In genomic region chr1:22052115-22053017, GRCh38 we compare ENCODE assay signal across 8 cellular contexts. TPM values are rescaled to one million over a fixed set of nuclear protein-coding genes. Genes with fewer than 3 reads are reported as not detected.
A peak's percentile ranks its signal among the peaks of the same experiment; 100 is the strongest.
DNase-seq lines count a peak whose midpoint lies in the region; ATAC-seq and TF ChIP-seq lines count a peak whose summit lies in the region.

CDC42 (plus strand) TSS chr1:22052709; CDS start chr1:22078479, 25,770 bp downstream.

- H3K79me2 ChIP-seq in parathyroid adenoma: peaks cover 11% of the 10 kb centered on the region

- H3K4me1 ChIP-seq in parathyroid adenoma (peaks cover 5% of the 10 kb centered on the region), tibial artery (peaks cover 0 to 39% (median 32%) of the 10 kb centered on the region in 4 donors)

- ATAC-seq in HG02759 (IDR thresholded peaks at IDR 0.05; ENCODE audit: unreplicated experiment) (peak; percentile 88), Right ventricle myocardium inferior (peak; percentile 98)

- H3K9me3 ChIP-seq in parathyroid adenoma (ENCODE audit: control insufficient read depth, low read length) (no peaks in the 10 kb centered on the region), tibial artery (no peaks in the 10 kb centered on the region)

- H3K27me3 ChIP-seq in parathyroid adenoma (ENCODE audit: control insufficient read depth, insufficient read depth, low read length): no peaks in the 10 kb centered on the region
- H3K27me3 ChIP-seq in tibial artery: no peaks in the 10 kb centered on the region

- intact Hi-C loops in Right ventricle myocardium inferior (cut with DNase I): no loop called here
- intact Hi-C loops in tibial artery (cut with DNase I; ENCODE audit: low total_unique reads): no loop called here

- peak within 1 kb of the TSS; percentile 89 for H3K27ac ChIP-seq in parathyroid adenoma
- peak within 1 kb of the TSS; percentile 92 to 100 for H3K27ac ChIP-seq in tibial artery

- peak within 1 kb of the TSS; percentile 86 for H3K4me2 ChIP-seq in parathyroid adenoma (ENCODE audit: low read length)

- TF ChIP-seq CTCF in GM12864 (IDR thresholded peaks at IDR 0.05; ENCODE audit: low read depth, low read length, missing control alignments): no peak
- TF ChIP-seq CTCF in parathyroid adenoma (IDR thresholded peaks at IDR 0.05): no peak
- TF ChIP-seq CTCF in tibial artery (IDR thresholded peaks at IDR 0.05): no peak

- peak within 1 kb of the TSS; percentile 67 for H3K4me3 ChIP-seq in GM12864 (ENCODE audit: low read depth, low read length)
- peak within 1 kb of the TSS; percentile 97 for H3K4me3 ChIP-seq in parathyroid adenoma (ENCODE audit: low read depth, low read length)
- peak within 1 kb of the TSS; percentile 94 to 96 for H3K4me3 ChIP-seq in tibial artery

- H3K36me3 ChIP-seq in parathyroid adenoma (ENCODE audit: control insufficient read depth, insufficient read depth, low read length) (no peaks in the 10 kb centered on the region), tibial artery (peaks cover 0 to 4% (median 0%) of the 10 kb centered on the region in 3 donors)

- H3K9ac ChIP-seq in parathyroid adenoma: peak within 1 kb of the TSS; percentile 80

- H2AFZ ChIP-seq in parathyroid adenoma: peak within 1 kb of the TSS; percentile 79

- peak; percentile 86 for DNase-seq in GM12864 (ENCODE audit: low read depth)
- peak; percentile 60 for DNase-seq in NCI-H1417 treated with DMSO at 0.1 percent for 48 hours (lab: John Stamatoyannopoulos, UW)
- peak; percentile 68 to 89 for DNase-seq in SW 1271 (lab: John Stamatoyannopoulos, UW)
- peak; percentile 89 for DNase-seq in activated naive CD8-positive, alpha-beta T cell treated with anti-CD3 and anti-CD28 coated beads, Interleukin-2, amount 50 U/mL, for 16 hours (ENCODE audit: low read depth, low spot score)
- DNase-seq in Right ventricle myocardium inferior (ENCODE audit: missing footprints): peak; percentile 99
- peak; percentile 97 to 98 for DNase-seq in tibial artery

RNA-seq across cellular contexts. Expression of gene CDC42, which starts in this region (rescaled TPM):
- total RNA-seq in Right ventricle myocardium inferior: 151 TPM

Comparison
In these comparisons a context has a peak if more than half of its experiments do, and no peak if none do; other contexts are left out.
1. Peak in every context shown above with its lines: DNase-seq, ATAC-seq, H3K4me3 ChIP-seq and H3K27ac ChIP-seq.